ENCODE assay signal across 8 cellular contexts in genomic region chr12:108664338-108665258, GRCh38. TPM values are rescaled to one million over a fixed set of nuclear protein-coding genes. Genes with fewer than 3 reads are reported as not detected.
A peak's percentile ranks its signal among the peaks of the same experiment; 100 is the strongest.
DNase-seq lines count a peak whose midpoint lies in the region; TF ChIP-seq lines count a peak whose summit lies in the region.

No MANE protein-coding gene starts in this region.

- TF ChIP-seq CTCF in GM20000 (IDR thresholded peaks at IDR 0.05; ENCODE audit: extremely low read depth, missing control alignments) = peak; percentile 75

- H3K4me3 ChIP-seq in NT2/D1 (ENCODE audit: insufficient read length, low read depth) (no peak overlapping the region), mucosa of rectum (ENCODE audit: low read length in 2 of 2) (peak overlapping the region in 1 of 2 donors; percentile 17)

- H3K9ac ChIP-seq in NT2/D1 (ENCODE audit: insufficient read length, low read depth) = no peak overlapping the region
- H3K9ac ChIP-seq in mucosa of rectum (ENCODE audit: low read depth in 1 of 2, low read length in 2 of 2) = peak overlapping the region; percentile 20 to 72

- DNase-seq in Caki2 (ENCODE audit: low read depth) (peak; percentile 80), GM20000 (ENCODE audit: low spot score) (peak; percentile 78), HT1080 (ENCODE audit: low read depth) (peak; percentile 92), NT2/D1 (ENCODE audit: low read depth, low spot score) (peak; percentile 85), epidermal melanocyte (ENCODE audit: insufficient read length, low spot score) (peak; percentile 84)
- DNase-seq in activated CD8-positive, alpha-beta memory T cell treated with anti-CD3 and anti-CD28 coated beads, Interleukin-2, amount 50 U/mL, for 4 hours = peak; percentile 82
- peak; percentile 89 for DNase-seq in stimulated activated CD8-positive, alpha-beta memory T cell treated with anti-CD3 and anti-CD28 coated beads, Interleukin-4, amount 100 ng/mL, for 48 hours

- peak overlapping the region; percentile 79 to 82 for H3K27ac ChIP-seq in mucosa of rectum (ENCODE audit: low read depth in 2 of 2, low read length in 2 of 2)

- H3K4me1 ChIP-seq in NT2/D1 (ENCODE audit: insufficient read depth, insufficient read length) (no peaks in the 10 kb centered on the region), mucosa of rectum (ENCODE audit: control insufficient read depth in 2 of 2, insufficient read depth in 2 of 2, low read length in 2 of 2) (peaks cover 13 to 16% of the 10 kb centered on the region in 2 donors)

- in situ Hi-C loops in Caki2 (cut with HindIII; ENCODE audit: low pct_unique_long_range_greater_than_20kb, low sequenced_read_pairs) = no loop called here

- H3K36me3 ChIP-seq in NT2/D1 (ENCODE audit: insufficient read depth, insufficient read length, low read length) (peaks cover 27% of the 10 kb centered on the region), mucosa of rectum (ENCODE audit: control insufficient read depth in 2 of 2, insufficient read depth in 2 of 2, low read length in 2 of 2) (peaks cover under 1 to 11% of the 10 kb centered on the region in 2 donors)

- H3K27me3 ChIP-seq in NT2/D1 (ENCODE audit: insufficient read depth, insufficient read length) (no peaks in the 10 kb centered on the region), mucosa of rectum (ENCODE audit: control insufficient read depth in 2 of 2, insufficient read depth in 2 of 2, low read length in 2 of 2) (no peaks in the 10 kb centered on the region)

- H3K9me3 ChIP-seq in NT2/D1 (ENCODE audit: insufficient read depth, low read length) (no peaks in the 10 kb centered on the region), mucosa of rectum (ENCODE audit: control insufficient read depth in 2 of 2, low read length in 2 of 2) (no peaks in the 10 kb centered on the region)

RNA-seq across cellular contexts. Expression of gene SELPLG, which starts 30.9 kb away (rescaled TPM):
- not detected in 2 replicates for total RNA-seq in Caki2 (2014; rRNA removed; shearing (Covaris generic); ENCODE audit: low replicate concordance)
- total RNA-seq in HT1080 (2014; rRNA removed; shearing (Covaris generic)) = 1.1 TPM in 1 of 2 replicates, not detected in the other
- 0.17 and 0.20 TPM in 2 replicates for polyA plus RNA-seq in HT1080 (2015; cell fraction: cytosol; rRNA removed)
- polyA plus RNA-seq in HT1080 (2015; cell fraction: nucleus; rRNA removed) = 0.23 TPM in 1 of 2 replicates, not detected in the other
